In the genomic region with DNA sequence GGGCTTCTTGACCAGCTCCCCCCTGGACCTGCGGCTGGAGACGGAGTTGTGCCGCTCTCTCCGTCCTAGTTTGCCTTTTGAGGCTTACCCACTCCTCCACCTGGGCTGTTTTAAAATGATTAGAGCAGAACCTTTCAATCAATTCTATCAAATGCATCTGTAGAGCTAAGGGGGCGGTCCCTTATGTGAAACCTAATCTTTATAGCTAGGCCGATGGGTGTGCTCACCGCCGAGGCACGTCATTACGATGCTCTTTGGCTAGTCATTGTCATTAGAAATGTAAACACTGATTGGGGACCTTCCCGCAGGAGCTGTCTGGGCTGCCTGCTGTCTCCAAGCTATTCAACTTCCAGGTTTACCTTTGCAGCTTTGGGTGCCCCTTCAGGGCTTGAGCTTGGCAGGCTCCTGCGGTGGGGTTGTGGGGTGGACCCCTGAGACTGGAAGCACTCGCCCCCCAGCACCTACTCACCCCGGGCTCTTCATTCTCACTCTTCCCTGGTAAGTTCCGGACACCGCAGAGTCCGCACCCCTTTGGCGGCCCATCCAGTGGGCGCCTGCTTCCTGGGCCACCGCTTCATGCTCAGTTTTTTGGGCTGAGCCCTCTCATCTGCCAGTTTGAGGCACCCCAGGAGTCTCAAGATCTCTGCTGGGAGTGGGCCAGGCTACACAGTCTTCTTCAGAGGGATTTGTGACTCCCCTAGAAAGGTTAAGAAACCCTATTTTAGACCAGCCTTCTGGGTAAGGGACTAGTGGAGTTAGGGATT, we compare ENCODE assay signal across 12 cellular contexts. TPM values are rescaled to one million over a fixed set of nuclear protein-coding genes. Genes with fewer than 3 reads are reported as not detected.
DNase-seq lines count a peak whose midpoint lies in the region; ATAC-seq and TF ChIP-seq lines count a peak whose summit lies in the region.
"Had no signal": no experiment of that assay in that cellular context is flagged by ENCODE, and none has a peak within 500 bp of the region (broad histone marks: within the 10 kb centered on the region; RNA-seq: fewer than 3 reads in every experiment).

No MANE protein-coding gene starts in this region.

- H3K9me3 Mint-ChIP-seq in Calu3 (ENCODE audit: low read depth, unreplicated experiment): no peaks in the 10 kb centered on the region
- H3K9me3 Mint-ChIP-seq: stimulated activated memory B cell treated with anti-CD40 and anti-IgM and Interleukin-4, amounts not matched to agents 10 μg/mL and 1 μg/mL and 100 μg/mL, for 72 hours had no signal

- H3K9ac ChIP-seq in mucosa of rectum (ENCODE audit: low read depth in 1 of 2, low read length in 2 of 2): peak overlapping the region; percentile 32 to 52

- CTCF ChIA-PET in Calu3 (lab: Charles Lee): interaction anchor here (1.5 kb wide), 1 partner anchor 22 kb away, joined by 4 read pairs; no protein-coding TSS in a partner anchor

- peak overlapping the region; percentile 49 to 88 for H3K27ac ChIP-seq in mucosa of rectum (ENCODE audit: low read depth in 2 of 2, low read length in 2 of 2)
- H3K27ac ChIP-seq: ovary had no signal

- no peak for TF ChIP-seq CTCF in Calu3 (IDR thresholded peaks at IDR 0.05; ENCODE audit: unreplicated experiment)

- DNase-seq in Calu3 (no peak), NCI-H1092 (lab: John Stamatoyannopoulos, UW) (peak; percentile 41), SHP77 treated with DMSO at 0.1 percent for 48 hours (lab: John Stamatoyannopoulos, UW) (peak; percentile 62), hepatic stellate cell (ENCODE audit: low spot score) (no peak), dedifferentiated amniotic fluid mesenchymal stem cell (ENCODE audit: extremely low spot score) (no peak), DMS 273 (lab: John Stamatoyannopoulos, UW; ENCODE audit: unreplicated experiment) (no peak)
- DNase-seq: activated CD4-positive, alpha-beta T cell treated with anti-CD3 and anti-CD28 coated beads, Interleukin-2, amount 50 U/mL, for 1 hour; Kasumi-1; ovary had no signal

- BruUV-seq in Calu3 (replicated peaks; lab: Mats Ljungman, UMichigan): no TSS peak

- peaks cover 54% of the 10 kb centered on the region for H3K4me1 Mint-ChIP-seq in Calu3 (ENCODE audit: low read depth, unreplicated experiment)

- peak overlapping the region; percentile 39 for H3K4me3 Mint-ChIP-seq in Calu3 (ENCODE audit: low read depth, unreplicated experiment)
- H3K4me3 Mint-ChIP-seq: stimulated activated memory B cell treated with anti-CD40 and anti-IgM and Interleukin-4, amounts not matched to agents 10 μg/mL and 1 μg/mL and 100 μg/mL, for 72 hours had no signal

- H3K36me3 Mint-ChIP-seq in Calu3 (ENCODE audit: insufficient read depth, unreplicated experiment): peaks cover 28% of the 10 kb centered on the region

- no peak for ATAC-seq in GM21576 (IDR thresholded peaks at IDR 0.05; ENCODE audit: unreplicated experiment)
- ATAC-seq: stimulated activated memory B cell treated with anti-CD40 and anti-IgM and Interleukin-4, amounts not matched to agents 10 μg/mL and 1 μg/mL and 100 μg/mL, for 72 hours had no signal

- H3K9me3 ChIP-seq in mucosa of rectum (ENCODE audit: control insufficient read depth in 2 of 2, low read length in 2 of 2): no peaks in the 10 kb centered on the region
- H3K9me3 ChIP-seq: ovary had no signal

- H3K4me3 ChIP-seq in mucosa of rectum (ENCODE audit: low read length in 2 of 2): no peak overlapping the region
- H3K4me3 ChIP-seq: ovary had no signal

- intact Hi-C loops in Calu3 (cut with micrococcal nuclease; ENCODE audit: unreplicated experiment): no loop called here

- H3K36me3 ChIP-seq in mucosa of rectum (ENCODE audit: control insufficient read depth in 2 of 2, insufficient read depth in 2 of 2, low read length in 2 of 2): peaks cover 15 to 29% of the 10 kb centered on the region in 2 donors
- H3K36me3 ChIP-seq: ovary had no signal

- H3K27ac Mint-ChIP-seq in Calu3 (ENCODE audit: unreplicated experiment): no peak overlapping the region

- no peaks in the 10 kb centered on the region for H3K27me3 ChIP-seq in mucosa of rectum (ENCODE audit: control insufficient read depth in 2 of 2, insufficient read depth in 2 of 2, low read length in 2 of 2)
- H3K27me3 ChIP-seq: ovary had no signal

- peaks cover 30 to 35% of the 10 kb centered on the region in 2 donors for H3K4me1 ChIP-seq in mucosa of rectum (ENCODE audit: control insufficient read depth in 2 of 2, insufficient read depth in 2 of 2, low read length in 2 of 2)

- H3K27me3 Mint-ChIP-seq in Calu3 (ENCODE audit: unreplicated experiment): no peaks in the 10 kb centered on the region
- H3K27me3 Mint-ChIP-seq: stimulated activated memory B cell treated with anti-CD40 and anti-IgM and Interleukin-4, amounts not matched to agents 10 μg/mL and 1 μg/mL and 100 μg/mL, for 72 hours had no signal

RNA-seq across cellular contexts. Expression of a gene that starts 20.9 kb away (rescaled TPM):
- total RNA-seq in Calu3 (2022): not detected in 2 replicates
- total RNA-seq: ovary had no signal

RNA-seq across cellular contexts. Expression of a gene that starts 33.4 kb away (rescaled TPM):
- 867 and 881 TPM in 2 replicates for total RNA-seq in Calu3 (2022)

RNA-seq across cellular contexts. Expression of a gene that starts 45.4 kb away (rescaled TPM):
- total RNA-seq in Calu3 (2022): 139 and 152 TPM in 2 replicates

RNA-seq across cellular contexts. Expression of a gene that starts 47.2 kb away (rescaled TPM):
- 77.2 and 85.7 TPM in 2 replicates for total RNA-seq in Calu3 (2022)

Comparison
In these comparisons a context has a peak if more than half of its experiments do, and no peak if none do; other contexts are left out.
1. DNase-seq: peak in NCI-H1092 (single experiment) and SHP77 treated with DMSO at 0.1 percent for 48 hours (single experiment); none in Calu3 (single experiment), hepatic stellate cell (single experiment), dedifferentiated amniotic fluid mesenchymal stem cell (single experiment) and DMS 273 (single experiment).